1 cellular context compared by ENCODE assay signal in genomic region chr11:102114032-102114431, GRCh38.
TF ChIP-seq lines count a peak whose summit lies in the region.

No MANE protein-coding gene starts in this region.

TF ChIP-seq in HEK293, 187 proteins besides CTCF, POLR2A, EP300 and RAD21 (continued from another document):
- TF ChIP-seq ZNF280D (tag by site-specific recombination; IDR thresholded peaks at IDR 0.05) = no peak
- TF ChIP-seq ZNF830 (tag by site-specific recombination; IDR thresholded peaks at IDR 0.05; ENCODE audit: low read depth) = no peak
- TF ChIP-seq ZFP37 (tag by site-specific recombination; IDR thresholded peaks at IDR 0.05) = no peak
